1 cellular context compared by ENCODE assay signal in genomic region chr1:57934745-57935144, GRCh38.
TF ChIP-seq lines count a peak whose summit lies in the region.

No MANE protein-coding gene starts in this region.

TF ChIP-seq in HepG2, 621 proteins besides CTCF, POLR2A, EP300 and RAD21 (continued from another document):
- no peak for TF ChIP-seq ZBTB10 (CRISPR knock-in tag; IDR thresholded peaks at IDR 0.05; ENCODE audit: borderline replicate concordance)
- no peak for TF ChIP-seq KLF6 (CRISPR knock-in tag; IDR thresholded peaks at IDR 0.05)
- TF ChIP-seq PREB (CRISPR knock-in tag; IDR thresholded peaks at IDR 0.05), result no peak
